ENCODE assay signal across 1 cellular context in the genomic region with DNA sequence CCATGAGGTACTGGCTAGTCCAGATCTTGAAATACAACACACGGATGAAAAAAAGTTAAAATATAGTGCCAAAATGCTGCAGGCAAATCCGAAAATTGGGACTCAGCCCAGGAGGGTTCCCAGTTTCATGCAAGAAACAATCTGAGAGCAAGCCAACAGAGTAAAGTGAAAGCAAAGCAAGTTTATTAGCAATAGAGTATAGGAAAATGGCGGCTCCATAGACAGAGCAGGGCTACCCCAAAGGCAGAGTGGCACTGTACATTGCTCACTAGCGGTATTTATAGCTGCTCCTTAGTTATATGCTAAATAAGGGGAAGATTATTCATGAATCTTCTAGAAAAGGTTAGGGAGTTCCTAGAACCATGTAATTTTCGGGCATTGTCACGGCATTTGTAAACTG.
TF ChIP-seq lines count a peak whose summit lies in the region.

No MANE protein-coding gene starts in this region.

TF ChIP-seq in GM12878, 131 proteins besides CTCF, POLR2A, EP300 and RAD21:
- TF ChIP-seq GATAD2B (conservative IDR thresholded peaks at IDR 0.05; ENCODE audit: low read depth) (no peak), POLR2AphosphoS5 (IDR thresholded peaks at IDR 0.05; ENCODE audit: low read length) (peak; percentile 37; the same call in 1 of the 2 replicates)
